ENCODE assay signal across 23 cellular contexts in genomic region chr2:67050621-67051020, GRCh38.
DNase-seq lines count a peak whose midpoint lies in the region; TF ChIP-seq lines count a peak whose summit lies in the region.
"Had no signal": no experiment of that assay in that cellular context is flagged by ENCODE, and none has a peak within 500 bp of the region (broad histone marks: within the 10 kb centered on the region; RNA-seq: fewer than 3 reads in every experiment).

No MANE protein-coding gene starts in this region.

- H3K4me3 ChIP-seq in AG10803 (ENCODE audit: low read length) (no peak overlapping the region), cardiac fibroblast (replicated peaks in 1 of 2; ENCODE audit: low read depth in 2 of 2, low read length in 2 of 2) (no peak overlapping the region)
- H3K4me3 ChIP-seq: BLaER1, esophagus squamous epithelium, lower lobe of right lung, spleen, tibial nerve had no signal

- TF ChIP-seq CTCF in AG10803 (conservative IDR thresholded peaks at IDR 0.05; ENCODE audit: low read length) = no peak
- no peak for TF ChIP-seq CTCF in cardiac fibroblast (IDR thresholded peaks at IDR 0.05; ENCODE audit: low read depth, low read length)

- DNase-seq in AG10803 (ENCODE audit: low read depth) (peak; percentile 9), LHCN-M2 (ENCODE audit: low read depth) (peak; percentile 3), cardiac fibroblast (ENCODE audit: low read depth in 2 of 2) (peak; percentile 6 to 69), islet precursor cell (peak; percentile 60), HCEC 1CT (no peak), NCI-H2081 treated with DMSO at 0.1 percent for 48 hours (lab: John Stamatoyannopoulos, UW) (no peak)
- DNase-seq in activated effector memory CD4-positive, alpha-beta T cell treated with anti-CD3 and anti-CD28 coated beads, Interleukin-2, amount 50 U/mL, for 16 hours = no peak
- DNase-seq: activated CD4-positive, alpha-beta memory T cell treated with anti-CD3 and anti-CD28 coated beads for 36 hours; activated CD4-positive, CD25-positive, alpha-beta regulatory T cell; activated CD8-positive, alpha-beta memory T cell treated with anti-CD3 and anti-CD28 coated beads, Interleukin-2, amount 50 U/mL, for 48 hours; central memory CD4-positive, alpha-beta T cell; dermis blood vessel endothelial cell; DMS79; esophagus squamous epithelium; kidney glomerular epithelial cell; lower lobe of right lung; MV-4-11; NCI-H1694 treated with DMSO at 0.1 percent for 48 hours; NCI-H226; NCI-H82; spleen had no signal

Comparison
In these comparisons a context has a peak if more than half of its experiments do, and no peak if none do; other contexts are left out.
1. DNase-seq: peak in AG10803 (single experiment), LHCN-M2 (single experiment), cardiac fibroblast (2 of 2) and islet precursor cell (single experiment); none in HCEC 1CT (single experiment), NCI-H2081 treated with DMSO at 0.1 percent for 48 hours (single experiment) and activated effector memory CD4-positive, alpha-beta T cell treated with anti-CD3 and anti-CD28 coated beads, Interleukin-2, amount 50 U/mL, for 16 hours (single experiment).